24 cellular contexts compared by ENCODE assay signal in genomic region chrX:124518888-124519287, GRCh38.
DNase-seq lines count a peak whose midpoint lies in the region; ATAC-seq, FAIRE-seq and TF ChIP-seq lines count a peak whose summit lies in the region.
"Had no signal": no experiment of that assay in that cellular context is flagged by ENCODE, and none has a peak within 500 bp of the region (broad histone marks: within the 10 kb centered on the region; RNA-seq: fewer than 3 reads in every experiment).

No MANE protein-coding gene starts in this region.

- H3K4me2 ChIP-seq in skeletal muscle satellite cell (ENCODE audit: low read length) = peak overlapping the region; percentile 23

- DNase-seq in GM18507 (ENCODE audit: extremely low spot score, insufficient read length, low read depth) = no peak
- DNase-seq in RKO (ENCODE audit: low spot score) = peak; percentile 33
- peak; percentile 32 for DNase-seq in fibroblast of mammary gland (ENCODE audit: low read depth)
- no peak for DNase-seq in NK-92 (lab: John Stamatoyannopoulos, UW; ENCODE audit: unreplicated experiment)
- no peak for DNase-seq in central memory CD4-positive, alpha-beta T cell
- DNase-seq: activated CD4-positive, alpha-beta T cell treated with anti-CD3 and anti-CD28 coated beads, Interleukin-2, amount 50 U/mL, for 1 hour; activated naive CD8-positive, alpha-beta T cell treated with anti-CD3 and anti-CD28 coated beads, Interleukin-2, amount 10 ng/mL, durations not matched to agents 7 days and 5 days; cortex of kidney; endodermal cell; heart left ventricle; left ventricle myocardium inferior; midbrain; NCI-H1092; NCI-H2029; right lobe of liver; stimulated activated CD4-positive, alpha-beta T cell treated with anti-CD3 and anti-CD28 coated beads, Interleukin-1b, Interleukin-23, amount 100 ng/mL, for 48 hours; substantia nigra; T-helper 17 cell had no signal

- no peaks in the 10 kb centered on the region for H3K27me3 ChIP-seq in skeletal muscle satellite cell (ENCODE audit: control insufficient read depth, insufficient read depth, low read length)
- H3K27me3 ChIP-seq: heart left ventricle, right lobe of liver had no signal

- no peak overlapping the region for H3K9ac ChIP-seq in skeletal muscle satellite cell (ENCODE audit: low read depth, low read length)
- H3K9ac ChIP-seq: parathyroid adenoma had no signal

- H3K4me1 ChIP-seq in skeletal muscle satellite cell (ENCODE audit: control insufficient read depth, insufficient read depth, low read length) = no peaks in the 10 kb centered on the region
- H3K4me1 ChIP-seq: heart left ventricle, left ventricle myocardium inferior, parathyroid adenoma, right lobe of liver had no signal

- H3K36me3 ChIP-seq in skeletal muscle satellite cell (ENCODE audit: insufficient read depth, low read length) = no peaks in the 10 kb centered on the region
- H3K36me3 ChIP-seq: heart left ventricle, left ventricle myocardium inferior, right lobe of liver had no signal

- FAIRE-seq in GM18507 (lab: Jason Lieb, UNC) = peak; percentile 18
- FAIRE-seq: GM12892, HTR-8/SVneo had no signal

- no peak for ATAC-seq in GM18511 (IDR thresholded peaks at IDR 0.05; ENCODE audit: unreplicated experiment)
- ATAC-seq: heart left ventricle, Panc1, right lobe of liver, T-helper 17 cell had no signal

- H3K9me3 ChIP-seq in skeletal muscle satellite cell (replicated peaks; ENCODE audit: low read length) = no peaks in the 10 kb centered on the region
- H3K9me3 ChIP-seq: right lobe of liver had no signal

- TF ChIP-seq CTCF in fibroblast of mammary gland (conservative IDR thresholded peaks at IDR 0.05; ENCODE audit: control insufficient read depth, insufficient read depth, low read depth, low read length) = no peak

- no peak overlapping the region for H3K4me3 ChIP-seq in fibroblast of mammary gland (ENCODE audit: control insufficient read depth, low read depth, low read length)
- H3K4me3 ChIP-seq in skeletal muscle satellite cell (ENCODE audit: low read length) = no peak overlapping the region
- H3K4me3 ChIP-seq: heart left ventricle, left ventricle myocardium inferior, right lobe of liver had no signal

Comparison
In these comparisons a context has a peak if more than half of its experiments do, and no peak if none do; other contexts are left out.
1. DNase-seq: peak in RKO (single experiment) and fibroblast of mammary gland (single experiment); none in GM18507 (single experiment), NK-92 (single experiment) and central memory CD4-positive, alpha-beta T cell (single experiment).